18 cellular contexts compared by ENCODE assay signal in genomic region chr14:91891081-91891480, GRCh38. TPM values are rescaled to one million over a fixed set of nuclear protein-coding genes. Genes with fewer than 3 reads are reported as not detected.
A peak's percentile ranks its signal among the peaks of the same experiment; 100 is the strongest.
DNase-seq lines count a peak whose midpoint lies in the region; ATAC-seq and TF ChIP-seq lines count a peak whose summit lies in the region.
"Had no signal": no experiment of that assay in that cellular context is flagged by ENCODE, and none has a peak within 500 bp of the region (broad histone marks: within the 10 kb centered on the region; RNA-seq: fewer than 3 reads in every experiment).

No MANE protein-coding gene starts in this region.

- H3K9ac ChIP-seq in Loucy (ENCODE audit: low read depth, low read length, poor library complexity, severe bottlenecking), result no peak overlapping the region

- H3K4me1 ChIP-seq in Loucy (ENCODE audit: insufficient read depth, low read length, poor library complexity, severe bottlenecking) (peaks cover 18% of the 10 kb centered on the region), esophagus squamous epithelium (peaks cover 10 to 46% (median 24%) of the 10 kb centered on the region in 3 donors)
- H3K4me1 ChIP-seq: Caco-2, foreskin keratinocyte had no signal

- CTCF ChIA-PET in CD4-positive, alpha-beta T cell (lab: Charles Lee), result interaction anchor here (1.6 to 2.0 kb wide), 2 partner anchors 19 to 20 kb away, joined by 5 to 7 read pairs; no protein-coding TSS in a partner anchor

- DNase-seq in CD4-positive, alpha-beta T cell, result no peak
- DNase-seq in esophagus squamous epithelium (lab: John Stamatoyannopoulos, UW) (no peak), pons (ENCODE audit: low spot score) (peak; percentile 56), A172 (ENCODE audit: low spot score) (no peak)
- DNase-seq: activated CD4-positive, alpha-beta T cell treated with anti-CD3 and anti-CD28 coated beads, Interleukin-2, amount 50 U/mL, for 1 hour; amniotic stem cell; Caco-2; foreskin keratinocyte; NCI-H1417; NCI-H2107; NCI-H510A treated with DMSO at 0.1 percent for 48 hours; transverse colon had no signal

- peak overlapping the region; percentile 5 for H3K4me2 ChIP-seq in Loucy (ENCODE audit: low read depth, low read length, poor library complexity, severe bottlenecking)

- peaks cover 62% of the 10 kb centered on the region for H3K4me1 Mint-ChIP-seq in CD4-positive, alpha-beta T cell (ENCODE audit: low read depth)

- no peaks in the 10 kb centered on the region for H3K9me3 Mint-ChIP-seq in CD4-positive, alpha-beta T cell

- H3K4me3 ChIP-seq in Loucy (ENCODE audit: low read length, poor library complexity, severe bottlenecking) (no peak overlapping the region), esophagus squamous epithelium (no peak overlapping the region)
- H3K4me3 ChIP-seq: transverse colon had no signal

- no peak for TF ChIP-seq CTCF in CD4-positive, alpha-beta T cell (IDR thresholded peaks at IDR 0.05)
- no peak for TF ChIP-seq CTCF in Loucy (conservative IDR thresholded peaks at IDR 0.05; ENCODE audit: low read length)
- TF ChIP-seq CTCF in esophagus squamous epithelium (IDR thresholded peaks at IDR 0.05), result no peak

- no peaks in the 10 kb centered on the region for H3F3A ChIP-seq in Loucy (ENCODE audit: low read depth)

- H3K9me3 ChIP-seq in CD4-positive, alpha-beta T cell (ENCODE audit: control insufficient read depth, low read length), result no peaks in the 10 kb centered on the region
- no peaks in the 10 kb centered on the region for H3K9me3 ChIP-seq in Loucy (ENCODE audit: insufficient read depth, low read depth, low read length)
- H3K9me3 ChIP-seq in esophagus squamous epithelium, result no peaks in the 10 kb centered on the region
- H3K9me3 ChIP-seq: Caco-2, neutrophil, transverse colon had no signal

- no peak overlapping the region for H3K27ac ChIP-seq in CD4-positive, alpha-beta T cell (ENCODE audit: low read depth, low read length)
- H3K27ac ChIP-seq in esophagus squamous epithelium, result peak overlapping the region in 3 of 4 donors; percentile 6 to 73 (median 40)
- H3K27ac ChIP-seq: foreskin keratinocyte, neutrophil had no signal

- H2AFZ ChIP-seq in Loucy (ENCODE audit: low read length), result no peak overlapping the region

- no peaks in the 10 kb centered on the region for H4K20me1 ChIP-seq in Loucy (ENCODE audit: insufficient read depth, low read length, poor library complexity, severe bottlenecking)

- no peaks in the 10 kb centered on the region for H3K36me3 Mint-ChIP-seq in CD4-positive, alpha-beta T cell (ENCODE audit: low read depth)

- H3K27ac Mint-ChIP-seq in CD4-positive, alpha-beta T cell, result peak overlapping the region; percentile 83

- no peaks in the 10 kb centered on the region for H3K27me3 ChIP-seq in CD4-positive, alpha-beta T cell (ENCODE audit: control insufficient read depth, insufficient read depth, low read length)
- H3K27me3 ChIP-seq in Loucy (ENCODE audit: insufficient read depth, low read length, poor library complexity, severe bottlenecking) (no peaks in the 10 kb centered on the region), esophagus squamous epithelium (no peaks in the 10 kb centered on the region)
- H3K27me3 ChIP-seq: foreskin keratinocyte, neutrophil, transverse colon had no signal

- no peaks in the 10 kb centered on the region for H3K27me3 Mint-ChIP-seq in CD4-positive, alpha-beta T cell

- H3K36me3 ChIP-seq in Loucy (ENCODE audit: insufficient read depth, low read length) (no peaks in the 10 kb centered on the region), esophagus squamous epithelium (no peaks in the 10 kb centered on the region)
- H3K36me3 ChIP-seq: neutrophil, transverse colon had no signal

- TF ChIP-seq POLR2A in esophagus squamous epithelium (IDR thresholded peaks at IDR 0.05), result no peak

- POLR2A ChIA-PET in CD4-positive, alpha-beta T cell (lab: Charles Lee), result interaction anchor here (1.0 to 5.3 kb wide), 5 partner anchors 8 to 28 kb away, joined by 3 to 45 read pairs (median 6); no protein-coding TSS in a partner anchor

- ATAC-seq in CD4-positive, alpha-beta T cell (ENCODE audit: poor library complexity), result no peak
- ATAC-seq in GM19463 (IDR thresholded peaks at IDR 0.05; ENCODE audit: unreplicated experiment), result no peak
- ATAC-seq in GM21825 (IDR thresholded peaks at IDR 0.05; ENCODE audit: unreplicated experiment), result no peak
- no peak for ATAC-seq in HG02981 (IDR thresholded peaks at IDR 0.05; ENCODE audit: unreplicated experiment)
- ATAC-seq: foreskin keratinocyte had no signal

- H3K9me2 ChIP-seq in Loucy (replicated peaks; ENCODE audit: low read depth, low read length), result no peaks in the 10 kb centered on the region

- H3K4me3 Mint-ChIP-seq in CD4-positive, alpha-beta T cell, result no peak overlapping the region

- intact Hi-C loops in CD4-positive, alpha-beta T cell (cut with DNase I, micrococcal nuclease), result no loop called here
- intact Hi-C loops in esophagus squamous epithelium (cut with DNase I), result no loop called here

- H3K79me2 ChIP-seq in Loucy (ENCODE audit: insufficient read depth, low read length), result no peaks in the 10 kb centered on the region

- 91 to 96% methylated on average over 5 of the region's 5 CpGs for WGBS in esophagus squamous epithelium, 2 donors

RNA-seq across cellular contexts. Expression of gene TC2N, which starts 23.7 kb away (rescaled TPM):
- 100 to 1,000 TPM; 129 to 138 TPM for total RNA-seq in CD4-positive, alpha-beta T cell
- total RNA-seq in esophagus squamous epithelium, result 10 to 100 TPM; 32.4 to 48.9 (median 44.7) TPM
- total RNA-seq in A172 (2014; rRNA removed; shearing (Covaris generic)), result not detected in 2 replicates
- total RNA-seq: LHCN-M2 had no signal

RNA-seq across cellular contexts. Expression of gene FBLN5, which starts 56.4 kb away (rescaled TPM):
- total RNA-seq in CD4-positive, alpha-beta T cell, result 1 to 10 TPM; 1.2 to 1.5 TPM
- 10 to 100 TPM in 2 of 4 donors, 1 to 10 TPM in 2; 1.2 to 83.5 (median 8.0) TPM for total RNA-seq in esophagus squamous epithelium
- 2.6 and 8.6 TPM in 2 replicates for total RNA-seq in A172 (2014; rRNA removed; shearing (Covaris generic))

Comparison
In these comparisons a context has a peak if more than half of its experiments do, and no peak if none do; other contexts are left out.
1. RNA of gene TC2N, which starts 23.7 kb away (total RNA-seq): 129 to 138 TPM in CD4-positive, alpha-beta T cell and 32.4 to 48.9 TPM in esophagus squamous epithelium; not detected in A172; every median in the first group is over 10 times any median in the second.